Comparison of ENCODE assay signal across 15 cellular contexts in the genomic region with DNA sequence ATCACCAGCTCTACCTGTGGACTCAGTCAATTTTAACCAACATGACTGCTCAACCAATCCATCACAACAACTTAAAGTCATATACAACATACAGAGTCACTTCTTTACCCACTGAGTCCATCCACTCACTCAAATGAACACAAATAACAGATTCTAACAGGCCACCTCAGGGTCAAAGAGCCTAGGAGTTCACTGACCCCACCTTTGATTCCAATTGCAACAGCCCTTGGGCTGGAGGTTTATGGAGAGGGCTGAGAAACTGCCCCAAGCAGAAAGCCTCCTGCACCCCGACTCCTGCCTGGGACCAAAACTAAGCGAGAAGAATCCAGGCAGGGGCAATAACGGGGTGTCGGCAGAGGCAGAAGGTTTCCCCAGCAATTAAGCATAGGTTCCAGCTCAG.
DNase-seq lines count a peak whose midpoint lies in the region; ATAC-seq and TF ChIP-seq lines count a peak whose summit lies in the region.
"Had no signal": no experiment of that assay in that cellular context is flagged by ENCODE, and none has a peak within 500 bp of the region (broad histone marks: within the 10 kb centered on the region; RNA-seq: fewer than 3 reads in every experiment).

No MANE protein-coding gene starts in this region.

- no peaks in the 10 kb centered on the region for H3K9me3 ChIP-seq in right lobe of liver
- H3K9me3 ChIP-seq: Caco-2 had no signal

- no peak for TF ChIP-seq POLR2A in right lobe of liver (IDR thresholded peaks at IDR 0.05)

- H3K36me3 Mint-ChIP-seq in type B pancreatic cell, result peaks cover 7% of the 10 kb centered on the region
- H3K36me3 Mint-ChIP-seq: CD8-positive, alpha-beta T cell had no signal

- TF ChIP-seq CTCF in RWPE1 (conservative IDR thresholded peaks at IDR 0.05; ENCODE audit: low read depth) (no peak), right lobe of liver (IDR thresholded peaks at IDR 0.05) (no peak), type B pancreatic cell (conservative IDR thresholded peaks at IDR 0.05) (no peak)

- POLR2A ChIA-PET in RWPE1 (lab: Yijun Ruan, JAX; ENCODE audit: low non-redundant PET), result no interaction called here

- no peak overlapping the region for H3K4me3 Mint-ChIP-seq in type B pancreatic cell
- H3K4me3 Mint-ChIP-seq: CD8-positive, alpha-beta T cell had no signal

- no peaks in the 10 kb centered on the region for H3K36me3 ChIP-seq in right lobe of liver

- H3K4me1 Mint-ChIP-seq in type B pancreatic cell (ENCODE audit: unreplicated experiment), result peaks cover 31% of the 10 kb centered on the region

- CTCF ChIA-PET in RWPE1 (lab: Yijun Ruan, JAX), result no interaction called here

- H3K27ac ChIP-seq in RWPE1, result 0 out of 2 replicates have a peak overlapping the region, but pooled peaks have one; percentile 8
- H3K27ac ChIP-seq in right lobe of liver, result peak overlapping the region in 1 of 3 donors; percentile 16
- H3K27ac ChIP-seq: GM23248 had no signal

- H3K4me3 ChIP-seq in right lobe of liver, result no peak overlapping the region
- H3K4me3 ChIP-seq: GM23248 had no signal

- H3K9me3 Mint-ChIP-seq in type B pancreatic cell, result no peaks in the 10 kb centered on the region
- H3K9me3 Mint-ChIP-seq: CD8-positive, alpha-beta T cell had no signal

- no peak for DNase-seq in RWPE1 (ENCODE audit: low spot score)
- peak; percentile 55 for DNase-seq in left lobe of liver (ENCODE audit: low spot score)
- peak in 1 of 3 donors; percentile 65 for DNase-seq in right lobe of liver
- no peak for DNase-seq in type B pancreatic cell (ENCODE audit: extremely low spot score, unreplicated experiment)
- no peak for DNase-seq in activated CD4-positive, alpha-beta T cell treated with anti-CD3 and anti-CD28 coated beads for 48 hours
- no peak for DNase-seq in NCI-H2107 (lab: John Stamatoyannopoulos, UW)
- no peak for DNase-seq in superior temporal gyrus (ENCODE audit: extremely low spot score)
- DNase-seq: C1 segment of cervical spinal cord; Caco-2; CD8-positive, alpha-beta T cell; DMS153; DND-41; GM23248; HCEC 1CT had no signal

- WGBS in right lobe of liver (ENCODE audit: insufficient coverage, low coverage, low lambda C conversion rate, missing lambda C conversion rate), result 34% methylated on average over 4 of the region's 4 CpGs

- H3K27me3 ChIP-seq in right lobe of liver, result no peaks in the 10 kb centered on the region

- peaks cover 0 to 16% (median 7%) of the 10 kb centered on the region in 4 donors for H3K4me1 ChIP-seq in right lobe of liver
- H3K4me1 ChIP-seq: Caco-2 had no signal

- H3K27me3 Mint-ChIP-seq in type B pancreatic cell, result no peaks in the 10 kb centered on the region

- intact Hi-C loops in right lobe of liver (cut with DNase I), result no loop called here

- ATAC-seq in left lobe of liver, result peak; percentile 93
- ATAC-seq in right lobe of liver, result peak; percentile 92 to 96 (median 94)
- ATAC-seq in GM21737 (IDR thresholded peaks at IDR 0.05; ENCODE audit: unreplicated experiment), result no peak
- ATAC-seq: CD8-positive, alpha-beta T cell had no signal

- H3K27ac Mint-ChIP-seq in type B pancreatic cell, result peak overlapping the region; percentile 20
- H3K27ac Mint-ChIP-seq: CD8-positive, alpha-beta T cell had no signal
